Comparison of ENCODE assay signal across 10 cellular contexts in genomic region chr14:22448035-22448904, GRCh38.
DNase-seq lines count a peak whose midpoint lies in the region; ATAC-seq and TF ChIP-seq lines count a peak whose summit lies in the region.
"Had no signal": no experiment of that assay in that cellular context is flagged by ENCODE, and none has a peak within 500 bp of the region (broad histone marks: within the 10 kb centered on the region; RNA-seq: fewer than 3 reads in every experiment).

No MANE protein-coding gene starts in this region.

- in situ Hi-C loops in gastrocnemius medialis (cut with MboI; ENCODE audit: low sequenced_read_pairs in 4 of 4) = no loop called here

- peaks cover 20% of the 10 kb centered on the region for H3K4me1 Mint-ChIP-seq in brain

- H3K27ac Mint-ChIP-seq in brain = peak overlapping the region in 3 of 5 experiments; percentile 55 to 88 (median 64)
- H3K27ac Mint-ChIP-seq: T-helper 1 cell treated with Interleukin-12 subunit alpha and Interleukin-12 subunit beta and Interleukin-4 antibody, amounts not matched to agents 30 μg/mL and 1 μg/mL, for 36 hours had no signal

- peaks cover 0 to 1% (median 0%) of the 10 kb centered on the region in 5 experiments for H3K9me3 Mint-ChIP-seq in brain
- H3K9me3 Mint-ChIP-seq: T-helper 1 cell treated with Interleukin-12 subunit alpha and Interleukin-12 subunit beta and Interleukin-4 antibody, amounts not matched to agents 30 μg/mL and 1 μg/mL, for 36 hours had no signal

- no peaks in the 10 kb centered on the region for H3K36me3 ChIP-seq in gastrocnemius medialis

- no peaks in the 10 kb centered on the region for H3K36me3 Mint-ChIP-seq in brain

- ATAC-seq in GM21381 (IDR thresholded peaks at IDR 0.05; ENCODE audit: unreplicated experiment) (peak; percentile 65), HG03442 (IDR thresholded peaks at IDR 0.05; ENCODE audit: unreplicated experiment) (peak; percentile 72), gastrocnemius medialis (no peak)

- no peak overlapping the region for H3K27ac ChIP-seq in gastrocnemius medialis

- H3K4me3 ChIP-seq in gastrocnemius medialis = no peak overlapping the region

- H3K9me3 ChIP-seq in gastrocnemius medialis = no peaks in the 10 kb centered on the region

- intact Hi-C loops in gastrocnemius medialis (cut with DNase I; ENCODE audit: low total_unique reads) = no loop called here

- peaks cover 11% of the 10 kb centered on the region for H3K27me3 Mint-ChIP-seq in brain

- H3K27me3 ChIP-seq in gastrocnemius medialis = no peaks in the 10 kb centered on the region

- TF ChIP-seq POLR2A in gastrocnemius medialis (IDR thresholded peaks at IDR 0.05) = no peak

- H3K4me3 Mint-ChIP-seq in brain = no peak overlapping the region
- H3K4me3 Mint-ChIP-seq: T-helper 1 cell treated with Interleukin-12 subunit alpha and Interleukin-12 subunit beta and Interleukin-4 antibody, amounts not matched to agents 30 μg/mL and 1 μg/mL, for 36 hours had no signal

- DNase-seq in GDM1 (lab: John Stamatoyannopoulos, UW) (peak; percentile 34), H4 (ENCODE audit: low spot score) (no peak), NCI-H1048 (lab: John Stamatoyannopoulos, UW) (no peak), gastrocnemius medialis (no peak), globus pallidus (ENCODE audit: low spot score) (no peak)
- DNase-seq: kidney had no signal

- no peaks in the 10 kb centered on the region for H3K4me1 ChIP-seq in gastrocnemius medialis

- TF ChIP-seq CTCF in brain (conservative IDR thresholded peaks at IDR 0.05) = no peak
- TF ChIP-seq CTCF in gastrocnemius medialis (IDR thresholded peaks at IDR 0.05 in 4 of 5, conservative IDR thresholded peaks at IDR 0.05 in 1 of 5) = no peak

Comparison
In these comparisons a context has a peak if more than half of its experiments do, and no peak if none do; other contexts are left out.
1. ATAC-seq: peak in GM21381 (single experiment) and HG03442 (single experiment); none in gastrocnemius medialis (0 of 2).